In the genomic region with DNA sequence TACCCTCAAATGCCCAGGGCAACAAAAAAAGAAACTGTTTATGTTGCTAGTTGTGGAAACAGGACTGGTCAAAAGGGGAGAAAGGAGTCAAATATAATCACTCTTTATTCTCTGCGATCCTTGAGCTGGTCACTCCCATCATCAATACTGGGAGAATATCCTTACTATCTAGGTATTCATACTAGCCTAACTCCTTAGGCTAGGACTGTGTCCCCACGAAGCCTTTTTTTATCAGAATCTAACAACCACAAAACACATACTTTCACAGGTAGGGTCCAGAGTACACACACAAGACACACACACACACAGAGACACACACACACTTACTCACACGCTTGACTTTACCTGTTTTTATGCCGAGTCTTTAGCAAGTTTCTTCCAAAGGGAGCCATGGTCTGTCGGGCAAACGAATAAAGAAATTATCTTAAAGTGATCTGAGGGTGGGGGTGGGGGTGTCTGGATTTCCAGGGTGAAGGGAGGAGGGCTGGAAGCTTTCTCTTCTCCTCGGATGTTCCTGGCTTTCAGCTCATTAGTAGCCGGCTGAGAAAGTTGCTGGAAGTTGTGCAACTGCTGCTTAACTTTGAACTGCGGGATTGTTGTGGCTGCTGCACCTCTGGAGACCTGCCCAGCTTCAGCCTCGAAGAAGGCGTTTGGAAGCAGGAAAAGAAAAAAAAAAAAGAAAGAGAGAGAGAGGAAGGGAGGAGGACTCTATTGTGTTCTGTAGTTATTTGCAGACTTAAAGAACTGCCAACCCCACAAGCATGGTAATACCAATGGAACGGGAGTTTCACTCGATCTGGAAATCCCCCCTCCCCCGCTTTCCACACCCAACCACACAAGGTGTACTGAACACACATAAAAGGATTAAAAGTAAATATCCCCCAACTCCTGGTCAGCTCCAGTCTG, we compare ENCODE assay signal across 8 cellular contexts. TPM values are rescaled to one million over a fixed set of nuclear protein-coding genes. Genes with fewer than 3 reads are reported as not detected.
DNase-seq lines count a peak whose midpoint lies in the region; ATAC-seq and TF ChIP-seq lines count a peak whose summit lies in the region.

A gene (minus strand): TSS at position 600 of the 906 bp plus-strand sequence. CDS start 208 bp downstream, at position 392.

- CTCF ChIA-PET in SK-N-SH (lab: Yijun Ruan, JAX): interaction anchor here (1.0 to 1.3 kb wide), 2 partner anchors 19 to 32 kb away, joined by 3 read pairs; no protein-coding TSS in a partner anchor

- peak within 1 kb of the TSS; percentile 13; the same call in 1 of the 2 replicates for H3K4me3 ChIP-seq in GM08714 (ENCODE audit: low read length)
- H3K4me3 ChIP-seq in SK-N-SH (ENCODE audit: low read depth in 2 of 2, low read length in 1 of 2): peak within 1 kb of the TSS; percentile 22 to 27; a peak in 3 of 4 replicates
- H3K4me3 ChIP-seq in heart left ventricle: peak within 1 kb of the TSS; percentile 30 to 76 (median 63)
- H3K4me3 ChIP-seq in rectal smooth muscle tissue (ENCODE audit: low read length): peak within 1 kb of the TSS; percentile 59

- no peaks in the 10 kb centered on the region for H3K9me2 ChIP-seq in SK-N-SH

- H3K4me1 ChIP-seq in SK-N-SH (ENCODE audit: control insufficient read depth in 1 of 2, insufficient read depth in 2 of 2, low read depth in 1 of 2, low read length in 1 of 2): peaks cover 0 to 10% of the 10 kb centered on the region in 2 experiments; a peak in 2 of 4 replicates
- H3K4me1 ChIP-seq in heart left ventricle: peaks cover 0 to 35% (median 11%) of the 10 kb centered on the region in 12 donors
- peaks cover 2% of the 10 kb centered on the region for H3K4me1 ChIP-seq in rectal smooth muscle tissue (ENCODE audit: control insufficient read depth, insufficient read depth, low read length)

- peak within 1 kb of the TSS; percentile 59 for H3K4me2 ChIP-seq in SK-N-SH

- TF ChIP-seq CTCF in SK-N-SH (IDR thresholded peaks at IDR 0.05) (no peak), heart left ventricle (IDR thresholded peaks at IDR 0.05) (no peak)

- no peak for TF ChIP-seq POLR2A in heart left ventricle (IDR thresholded peaks at IDR 0.05)

- WGBS in SK-N-SH (ENCODE audit: low lambda C conversion rate): 45% methylated on average over 14 of the region's 14 CpGs
- 5 to 8% (median 6%) methylated on average over 14 of the region's 14 CpGs for WGBS in heart left ventricle, 4 donors

- TF ChIP-seq RAD21 in SK-N-SH (IDR thresholded peaks at IDR 0.05; ENCODE audit: low read length): no peak

- no peaks in the 10 kb centered on the region for H3K36me3 Mint-ChIP-seq in T-helper 17 cell (ENCODE audit: low read depth)
- no peaks in the 10 kb centered on the region for H3K36me3 Mint-ChIP-seq in activated T-cell treated with anti-CD3 and anti-CD28 coated beads, Interleukin-2, amount 50 U/mL, for 24 hours (ENCODE audit: low read depth)

- ATAC-seq in heart left ventricle (peak; percentile 69 to 94 (median 88)), T-helper 17 cell (no peak)

- intact Hi-C loops in heart left ventricle (cut with DNase I): loop anchor here in 1 of 10 donors (10.0 kb wide), 1 partner anchor 121 kb away; no protein-coding TSS in a partner anchor

- no peak within 1 kb of the TSS for H3K4me3 Mint-ChIP-seq in T-helper 17 cell
- no peak within 1 kb of the TSS for H3K4me3 Mint-ChIP-seq in activated T-cell treated with anti-CD3 and anti-CD28 coated beads, Interleukin-2, amount 50 U/mL, for 24 hours

- H3K27me3 ChIP-seq in SK-N-SH (ENCODE audit: insufficient read depth) (no peaks in the 10 kb centered on the region), heart left ventricle (no peaks in the 10 kb centered on the region), rectal smooth muscle tissue (ENCODE audit: control insufficient read depth, insufficient read depth, low read length) (no peaks in the 10 kb centered on the region)

- peak within 1 kb of the TSS; percentile 24; the same call in 1 of the 2 replicates for H3K9ac ChIP-seq in SK-N-SH
- H3K9ac ChIP-seq in rectal smooth muscle tissue (ENCODE audit: low read length): no peak within 1 kb of the TSS

- TF ChIP-seq EP300 in SK-N-SH (IDR thresholded peaks at IDR 0.05; ENCODE audit: borderline replicate concordance in 1 of 2, low read depth in 1 of 2, low read length in 1 of 2): no peak

- H4K20me1 ChIP-seq in SK-N-SH (ENCODE audit: insufficient read depth): no peaks in the 10 kb centered on the region

- no peaks in the 10 kb centered on the region for H3K27me3 Mint-ChIP-seq in T-helper 17 cell
- H3K27me3 Mint-ChIP-seq in activated T-cell treated with anti-CD3 and anti-CD28 coated beads, Interleukin-2, amount 50 U/mL, for 24 hours: no peaks in the 10 kb centered on the region

- no peaks in the 10 kb centered on the region for H3K9me3 ChIP-seq in SK-N-SH
- H3K9me3 ChIP-seq in heart left ventricle: no peaks in the 10 kb centered on the region
- H3K9me3 ChIP-seq in T-helper 17 cell (ENCODE audit: control insufficient read depth, low read length, poor library complexity, severe bottlenecking): no peaks in the 10 kb centered on the region

- DNase-seq in SK-N-SH (no peak), heart left ventricle (peak; percentile 62 to 78 (median 68)), T-helper 17 cell (no peak), activated gamma-delta T cell treated with Interleukin-2 at 50 U/mL for 16 hours (no peak)
- no peak for DNase-seq in stimulated activated CD8-positive, alpha-beta memory T cell treated with anti-CD3 and anti-CD28 coated beads, Interleukin-4, amount 100 ng/mL, for 48 hours
- no peak for DNase-seq in activated T-cell treated with anti-CD3 and anti-CD28 coated beads, Interleukin-2, amount 50 U/mL, for 24 hours

- POLR2A ChIA-PET in SK-N-SH (lab: Yijun Ruan, JAX): interaction anchor here (0.7 kb wide), 1 partner anchor 286 kb away, joined by 3 read pairs; no protein-coding TSS in a partner anchor

- no peaks in the 10 kb centered on the region for H3K9me3 Mint-ChIP-seq in activated T-cell treated with anti-CD3 and anti-CD28 coated beads, Interleukin-2, amount 50 U/mL, for 24 hours

- H3K79me2 ChIP-seq in SK-N-SH (ENCODE audit: insufficient read depth): no peaks in the 10 kb centered on the region

- H2AFZ ChIP-seq in SK-N-SH (ENCODE audit: low read depth): peak within 1 kb of the TSS; percentile 74

- H3K27ac ChIP-seq in SK-N-SH (ENCODE audit: low read depth in 2 of 2, low read length in 1 of 2): peak within 1 kb of the TSS; percentile 43 to 51; a peak in 3 of 4 replicates
- H3K27ac ChIP-seq in heart left ventricle: peak within 1 kb of the TSS; percentile 58 to 88 (median 82)
- peak within 1 kb of the TSS; percentile 35 for H3K27ac ChIP-seq in rectal smooth muscle tissue (ENCODE audit: low read depth, low read length)

- H3K36me3 ChIP-seq in SK-N-SH (replicated peaks in 1 of 2; ENCODE audit: control insufficient read depth in 1 of 2, insufficient read depth in 2 of 2, low read length in 1 of 2): no peaks in the 10 kb centered on the region
- H3K36me3 ChIP-seq in heart left ventricle: no peaks in the 10 kb centered on the region
- H3K36me3 ChIP-seq in rectal smooth muscle tissue (ENCODE audit: control insufficient read depth, insufficient read depth, low read length): no peaks in the 10 kb centered on the region

- H3K27ac Mint-ChIP-seq in T-helper 17 cell: no peak within 1 kb of the TSS
- H3K27ac Mint-ChIP-seq in activated T-cell treated with anti-CD3 and anti-CD28 coated beads, Interleukin-2, amount 50 U/mL, for 24 hours: no peak within 1 kb of the TSS

- H3K4me1 Mint-ChIP-seq in T-helper 17 cell: no peaks in the 10 kb centered on the region
- H3K4me1 Mint-ChIP-seq in activated T-cell treated with anti-CD3 and anti-CD28 coated beads, Interleukin-2, amount 50 U/mL, for 24 hours (ENCODE audit: low read depth): no peaks in the 10 kb centered on the region

- peaks cover 4% of the 10 kb centered on the region for H3F3A ChIP-seq in SK-N-SH (replicated peaks; ENCODE audit: insufficient read depth)

TF ChIP-seq in SK-N-SH, 30 proteins besides CTCF, POLR2A, EP300 and RAD21 (continues in another document):
- TF ChIP-seq, protein P1, sequence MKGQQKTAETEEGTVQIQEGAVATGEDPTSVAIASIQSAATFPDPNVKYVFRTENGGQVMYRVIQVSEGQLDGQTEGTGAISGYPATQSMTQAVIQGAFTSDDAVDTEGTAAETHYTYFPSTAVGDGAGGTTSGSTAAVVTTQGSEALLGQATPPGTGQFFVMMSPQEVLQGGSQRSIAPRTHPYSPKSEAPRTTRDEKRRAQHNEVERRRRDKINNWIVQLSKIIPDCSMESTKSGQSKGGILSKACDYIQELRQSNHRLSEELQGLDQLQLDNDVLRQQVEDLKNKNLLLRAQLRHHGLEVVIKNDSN (IDR thresholded peaks at IDR 0.05; ENCODE audit: borderline replicate concordance, low read depth): no peak
- no peak for TF ChIP-seq SIN3A (IDR thresholded peaks at IDR 0.05; ENCODE audit: borderline replicate concordance, low read depth, low read length)
- TF ChIP-seq GATA2 (CRISPR knock-in tag; IDR thresholded peaks at IDR 0.05): no peak
- TF ChIP-seq, protein P2, sequence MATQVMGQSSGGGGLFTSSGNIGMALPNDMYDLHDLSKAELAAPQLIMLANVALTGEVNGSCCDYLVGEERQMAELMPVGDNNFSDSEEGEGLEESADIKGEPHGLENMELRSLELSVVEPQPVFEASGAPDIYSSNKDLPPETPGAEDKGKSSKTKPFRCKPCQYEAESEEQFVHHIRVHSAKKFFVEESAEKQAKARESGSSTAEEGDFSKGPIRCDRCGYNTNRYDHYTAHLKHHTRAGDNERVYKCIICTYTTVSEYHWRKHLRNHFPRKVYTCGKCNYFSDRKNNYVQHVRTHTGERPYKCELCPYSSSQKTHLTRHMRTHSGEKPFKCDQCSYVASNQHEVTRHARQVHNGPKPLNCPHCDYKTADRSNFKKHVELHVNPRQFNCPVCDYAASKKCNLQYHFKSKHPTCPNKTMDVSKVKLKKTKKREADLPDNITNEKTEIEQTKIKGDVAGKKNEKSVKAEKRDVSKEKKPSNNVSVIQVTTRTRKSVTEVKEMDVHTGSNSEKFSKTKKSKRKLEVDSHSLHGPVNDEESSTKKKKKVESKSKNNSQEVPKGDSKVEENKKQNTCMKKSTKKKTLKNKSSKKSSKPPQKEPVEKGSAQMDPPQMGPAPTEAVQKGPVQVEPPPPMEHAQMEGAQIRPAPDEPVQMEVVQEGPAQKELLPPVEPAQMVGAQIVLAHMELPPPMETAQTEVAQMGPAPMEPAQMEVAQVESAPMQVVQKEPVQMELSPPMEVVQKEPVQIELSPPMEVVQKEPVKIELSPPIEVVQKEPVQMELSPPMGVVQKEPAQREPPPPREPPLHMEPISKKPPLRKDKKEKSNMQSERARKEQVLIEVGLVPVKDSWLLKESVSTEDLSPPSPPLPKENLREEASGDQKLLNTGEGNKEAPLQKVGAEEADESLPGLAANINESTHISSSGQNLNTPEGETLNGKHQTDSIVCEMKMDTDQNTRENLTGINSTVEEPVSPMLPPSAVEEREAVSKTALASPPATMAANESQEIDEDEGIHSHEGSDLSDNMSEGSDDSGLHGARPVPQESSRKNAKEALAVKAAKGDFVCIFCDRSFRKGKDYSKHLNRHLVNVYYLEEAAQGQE (IDR thresholded peaks at IDR 0.05; ENCODE audit: low read depth, low read length): no peak

RNA-seq across cellular contexts. Expression of the gene that starts here (rescaled TPM):
- polyA plus RNA-seq in SK-N-SH (2012; rRNA removed) (0.21 and 0.32 TPM in 2 replicates), heart left ventricle (1 to 10 TPM in 1 of 2 donors, under 1 TPM in 1; 0.95 to 1.4 TPM)
- 0.37 and 0.39 TPM in 2 replicates for polyA plus RNA-seq in SK-N-SH (2012; cell fraction: cytosol; rRNA removed)
- polyA plus RNA-seq in SK-N-SH (2012; cell fraction: nucleus; rRNA removed): 0.06 and 0.17 TPM in 2 replicates
- total RNA-seq in heart left ventricle (10 to 100 TPM in 2 of 9 donors, 1 to 10 TPM in 7; 3.1 to 11.5 (median 5.8) TPM), T-helper 17 cell (not detected)

Comparison
In these comparisons a context has a peak if more than half of its experiments do, and no peak if none do; other contexts are left out.
1. RNA of the gene that starts here (total RNA-seq): 3.1 to 11.5 TPM in heart left ventricle; not detected in T-helper 17 cell; every median in the first group is over 4 times any median in the second.
2. H3K4me3 ChIP-seq: peak in every context shown above with its lines; median percentile 63 in heart left ventricle; 59 in rectal smooth muscle tissue; 24 in SK-N-SH; 13 in GM08714.
3. DNase-seq: peak in heart left ventricle (5 of 5); none in SK-N-SH (single experiment), stimulated activated CD8-positive, alpha-beta memory T cell treated with anti-CD3 and anti-CD28 coated beads, Interleukin-4, amount 100 ng/mL, for 48 hours (single experiment), T-helper 17 cell (0 of 3), activated T-cell treated with anti-CD3 and anti-CD28 coated beads, Interleukin-2, amount 50 U/mL, for 24 hours (single experiment) and activated gamma-delta T cell treated with Interleukin-2 at 50 U/mL for 16 hours (single experiment).
4. Peak in every context shown above with its lines, with median percentiles within 50 percentile points of each other: H3K27ac ChIP-seq.